Comparison of ENCODE assay signal across 19 cellular contexts in genomic region chr7:98976396-98977185, GRCh38.
"Had no signal": no experiment of that assay in that cellular context is flagged by ENCODE, and none has a peak within 500 bp of the region (broad histone marks: within the 10 kb centered on the region; RNA-seq: fewer than 3 reads in every experiment).

No MANE protein-coding gene starts in this region.

- ATAC-seq: effector memory CD8-positive, alpha-beta T cell; naive thymus-derived CD8-positive, alpha-beta T cell; pancreas; sciatic nerve; stimulated activated effector memory CD8-positive, alpha-beta T cell treated with anti-CD3 and anti-CD28 coated beads, Interleukin-12 subunit alpha, Interleukin-12 subunit beta, amount 100 ng/mL, for 72 hours had no signal

- H3K27ac ChIP-seq: pancreas, stomach, tibial artery, upper lobe of left lung, uterus had no signal

- H3K4me3 ChIP-seq: pancreas, smooth muscle cell, stomach, tibial artery, upper lobe of left lung, uterus had no signal

- H3K36me3 ChIP-seq: uterus had no signal

- H3K4me2 ChIP-seq: smooth muscle cell had no signal

- H3K4me1 ChIP-seq: pancreas, stomach, tibial artery, upper lobe of left lung, uterus had no signal

- DNase-seq: cerebellar nuclear complex; cortex of kidney; effector memory CD8-positive, alpha-beta T cell; kidney; left cardiac atrium; mesendoderm; naive thymus-derived CD8-positive, alpha-beta T cell; occipital lobe; stimulated activated CD4-positive, alpha-beta T cell treated with anti-CD3 and anti-CD28 coated beads, Interleukin-2, amount 100 ng/mL, for 24 hours; stimulated activated CD4-positive, alpha-beta T cell treated with anti-CD3 and anti-CD28 coated beads, Interleukin-4, amount 100 ng/mL, for 24 hours; stimulated activated naive CD4-positive, alpha-beta T cell treated with Interleukin-2 at 50 U/mL for 16 hours; stomach; tibial artery; upper lobe of left lung; uterus had no signal

- H3K9me3 ChIP-seq: pancreas, stomach, tibial artery, upper lobe of left lung, uterus had no signal
